ENCODE assay signal across 8 cellular contexts in the genomic region with DNA sequence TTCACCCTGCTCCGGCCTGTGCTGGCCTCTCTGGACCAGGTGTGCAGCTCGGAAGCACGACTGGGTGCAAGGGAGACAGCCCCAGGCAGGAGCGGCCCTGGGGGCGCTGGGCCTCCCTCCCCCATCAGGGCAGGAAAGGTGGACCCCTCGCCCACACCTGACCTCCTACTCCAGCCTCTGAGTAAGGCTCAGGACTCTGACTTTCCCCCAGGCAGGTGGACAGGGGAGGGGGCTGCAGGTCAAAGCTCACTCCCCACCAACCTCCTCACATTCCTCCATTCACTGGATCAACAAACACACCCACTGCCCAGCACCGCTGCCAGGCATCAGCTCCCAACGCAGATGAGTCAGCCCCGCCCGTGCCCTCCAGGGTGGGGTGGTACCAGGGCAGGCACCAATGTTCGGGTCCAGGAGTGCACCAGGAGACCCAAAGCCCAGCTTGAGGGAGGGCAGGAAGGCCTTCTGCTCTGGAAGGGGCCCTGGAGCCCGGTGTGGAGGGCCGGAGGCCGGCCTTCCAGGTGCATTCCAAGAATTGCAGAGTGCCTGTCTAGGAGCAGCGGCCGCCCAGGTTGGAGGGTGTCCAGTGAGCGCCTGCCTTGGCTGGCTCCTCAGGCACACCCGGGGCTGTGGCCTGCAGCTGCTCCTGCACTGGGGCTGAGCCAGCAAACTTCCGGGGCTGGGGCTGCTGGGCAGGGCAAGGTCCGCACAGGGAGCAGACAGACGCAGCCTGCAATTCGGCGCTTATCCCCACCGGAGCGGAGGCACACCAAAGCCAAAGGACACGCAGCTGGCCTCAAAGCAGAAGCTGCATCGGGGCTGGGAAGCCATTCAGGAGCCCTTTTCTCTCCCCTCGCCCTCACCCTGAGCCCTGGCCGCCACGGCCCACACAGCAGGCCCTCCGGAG. TPM values are rescaled to one million over a fixed set of nuclear protein-coding genes. Genes with fewer than 3 reads are reported as not detected.
DNase-seq lines count a peak whose midpoint lies in the region; ATAC-seq lines count a peak whose summit lies in the region.

No MANE protein-coding gene starts in this region.

- H3K9me3 ChIP-seq in BLaER1 treated with 17β-estradiol and CSF1 and Interleukin-3, amounts not matched to agents 10 nM and 100 nM (replicated peaks in 1 of 11), result no peaks in the 10 kb centered on the region

- H3K4me1 Mint-ChIP-seq in activated naive CD8-positive, alpha-beta T cell treated with anti-CD3 and anti-CD28 coated beads for 36 hours, result peaks cover 29% of the 10 kb centered on the region
- peaks cover 32 to 63% of the 10 kb centered on the region in 2 donors for H3K4me1 Mint-ChIP-seq in stimulated activated naive B cell treated with anti-CD40 and anti-IgM and Interleukin-4, amounts not matched to agents 10 μg/mL and 1 μg/mL and 100 μg/mL, for 72 hours

- no peaks in the 10 kb centered on the region for H3K36me3 Mint-ChIP-seq in activated naive CD8-positive, alpha-beta T cell treated with anti-CD3 and anti-CD28 coated beads for 36 hours
- peaks cover 0 to 2% of the 10 kb centered on the region in 2 donors for H3K36me3 Mint-ChIP-seq in stimulated activated naive B cell treated with anti-CD40 and anti-IgM and Interleukin-4, amounts not matched to agents 10 μg/mL and 1 μg/mL and 100 μg/mL, for 72 hours

- peak overlapping the region in 10 of 11 experiments; percentile 8 to 74 (median 64); a peak in 14 of 22 replicates for H3K27ac ChIP-seq in BLaER1 treated with 17β-estradiol and CSF1 and Interleukin-3, amounts not matched to agents 10 nM and 100 nM

- peak overlapping the region; percentile 73 to 100 (median 88) for H3K4me2 ChIP-seq in BLaER1 treated with 17β-estradiol and CSF1 and Interleukin-3, amounts not matched to agents 10 nM and 100 nM

- H4K20me1 ChIP-seq in BLaER1 treated with 17β-estradiol and CSF1 and Interleukin-3, amounts not matched to agents 10 nM and 100 nM, result peaks cover 25 to 33% (median 31%) of the 10 kb centered on the region in 11 experiments

- H3K4me1 ChIP-seq in BLaER1 treated with 17β-estradiol and CSF1 and Interleukin-3, amounts not matched to agents 10 nM and 100 nM, result peaks cover 56 to 67% (median 60%) of the 10 kb centered on the region in 10 experiments

- H3K27me3 Mint-ChIP-seq in activated naive CD8-positive, alpha-beta T cell treated with anti-CD3 and anti-CD28 coated beads for 36 hours, result no peaks in the 10 kb centered on the region
- no peaks in the 10 kb centered on the region for H3K27me3 Mint-ChIP-seq in stimulated activated naive B cell treated with anti-CD40 and anti-IgM and Interleukin-4, amounts not matched to agents 10 μg/mL and 1 μg/mL and 100 μg/mL, for 72 hours

- peak overlapping the region; percentile 26 to 95 (median 65); a peak in 17 of 22 replicates for H3K9ac ChIP-seq in BLaER1 treated with 17β-estradiol and CSF1 and Interleukin-3, amounts not matched to agents 10 nM and 100 nM

- H3K4me3 ChIP-seq in BLaER1 treated with 17β-estradiol and CSF1 and Interleukin-3, amounts not matched to agents 10 nM and 100 nM, result peak overlapping the region in 2 of 10 experiments; percentile 1 to 99; a peak in 2 of 20 replicates

- H3K4me3 Mint-ChIP-seq in activated naive CD8-positive, alpha-beta T cell treated with anti-CD3 and anti-CD28 coated beads for 36 hours, result no peak overlapping the region
- peak overlapping the region in 1 of 2 donors; percentile 84 for H3K4me3 Mint-ChIP-seq in stimulated activated naive B cell treated with anti-CD40 and anti-IgM and Interleukin-4, amounts not matched to agents 10 μg/mL and 1 μg/mL and 100 μg/mL, for 72 hours

- H3K27ac Mint-ChIP-seq in activated naive CD8-positive, alpha-beta T cell treated with anti-CD3 and anti-CD28 coated beads for 36 hours, result peak overlapping the region; percentile 63
- H3K27ac Mint-ChIP-seq in stimulated activated naive B cell treated with anti-CD40 and anti-IgM and Interleukin-4, amounts not matched to agents 10 μg/mL and 1 μg/mL and 100 μg/mL, for 72 hours, result peak overlapping the region; percentile 14

- ATAC-seq in stimulated activated naive B cell treated with anti-CD40 and anti-IgM and Interleukin-4, amounts not matched to agents 10 μg/mL and 1 μg/mL and 100 μg/mL, for 72 hours (replicated peaks), result no peak
- ATAC-seq in GM21447 (IDR thresholded peaks at IDR 0.05; ENCODE audit: unreplicated experiment), result no peak

- peaks cover 0 to 22% (median 10%) of the 10 kb centered on the region in 11 experiments; a peak in 11 of 22 replicates for H3K36me3 ChIP-seq in BLaER1 treated with 17β-estradiol and CSF1 and Interleukin-3, amounts not matched to agents 10 nM and 100 nM

- H3K27me3 ChIP-seq in BLaER1 treated with 17β-estradiol and CSF1 and Interleukin-3, amounts not matched to agents 10 nM and 100 nM, result no peaks in the 10 kb centered on the region

- DNase-seq in HUDEP-2 (lab: John Stamatoyannopoulos, UW; ENCODE audit: unreplicated experiment in 76 of 76) (peak in 70 of 76 experiments; percentile 24 to 82 (median 60)), islet precursor cell (peak; percentile 96), GDM1 (lab: John Stamatoyannopoulos, UW) (no peak), NCI-H2171 treated with DMSO at 0.1 percent for 48 hours (lab: John Stamatoyannopoulos, UW) (no peak)
- DNase-seq in activated naive CD8-positive, alpha-beta T cell treated with anti-CD3 and anti-CD28 coated beads for 36 hours, result no peak
- no peak for DNase-seq in stimulated activated naive B cell treated with anti-CD40 and anti-IgM and Interleukin-4, amounts not matched to agents 10 μg/mL and 1 μg/mL and 100 μg/mL, for 72 hours

- no peaks in the 10 kb centered on the region for H3K9me3 Mint-ChIP-seq in activated naive CD8-positive, alpha-beta T cell treated with anti-CD3 and anti-CD28 coated beads for 36 hours
- H3K9me3 Mint-ChIP-seq in stimulated activated naive B cell treated with anti-CD40 and anti-IgM and Interleukin-4, amounts not matched to agents 10 μg/mL and 1 μg/mL and 100 μg/mL, for 72 hours, result peaks cover 2 to 9% of the 10 kb centered on the region in 2 donors

RNA-seq across cellular contexts. Expression of a gene that starts 1.6 kb away (rescaled TPM):
- total RNA-seq in activated naive CD8-positive, alpha-beta T cell treated with anti-CD3 and anti-CD28 coated beads for 36 hours, result 10 to 100 TPM; 67.8 TPM

RNA-seq across cellular contexts. Expression of a gene that starts 36.2 kb away (rescaled TPM):
- total RNA-seq in activated naive CD8-positive, alpha-beta T cell treated with anti-CD3 and anti-CD28 coated beads for 36 hours, result 1 to 10 TPM in 1 of 2 experiments, under 1 TPM in 1; 0.87 to 1.7 TPM

Comparison
In these comparisons a context has a peak if more than half of its experiments do, and no peak if none do; other contexts are left out.
1. DNase-seq: peak in HUDEP-2 (70 of 76) and islet precursor cell (single experiment); none in activated naive CD8-positive, alpha-beta T cell treated with anti-CD3 and anti-CD28 coated beads for 36 hours (single experiment), stimulated activated naive B cell treated with anti-CD40 and anti-IgM and Interleukin-4, amounts not matched to agents 10 μg/mL and 1 μg/mL and 100 μg/mL, for 72 hours (single experiment), GDM1 (single experiment) and NCI-H2171 treated with DMSO at 0.1 percent for 48 hours (single experiment).